Comparison of ENCODE assay signal across 21 cellular contexts in the genomic region with DNA sequence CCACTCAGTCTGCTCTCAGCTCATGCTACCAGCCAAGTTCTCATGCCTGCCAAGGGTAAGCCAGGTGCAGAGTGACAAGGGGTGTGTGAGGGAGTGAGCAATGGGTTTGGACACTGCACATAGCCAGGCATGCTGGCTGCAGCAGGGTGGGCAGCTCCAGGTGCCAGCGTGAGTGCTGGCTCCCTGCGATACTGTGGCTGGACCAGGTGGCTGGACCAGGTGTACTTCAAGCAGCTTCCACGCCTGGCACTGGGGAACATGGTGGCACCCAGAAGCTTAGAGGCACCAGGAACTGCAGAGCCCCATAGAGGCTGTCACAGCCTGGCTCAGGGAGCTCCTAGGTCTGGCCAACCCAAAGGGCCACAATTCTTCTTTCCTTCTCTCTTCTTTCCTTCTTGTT.
"Had no signal": no experiment of that assay in that cellular context is flagged by ENCODE, and none has a peak within 500 bp of the region (broad histone marks: within the 10 kb centered on the region; RNA-seq: fewer than 3 reads in every experiment).

No MANE protein-coding gene starts in this region.

- H3K36me3 ChIP-seq: SJCRH30 had no signal

- H3K4me2 ChIP-seq: KMS-11 had no signal

- H3K9ac ChIP-seq: KMS-11 had no signal

- H3K9me3 ChIP-seq: SJCRH30 had no signal

- H3K27me3 ChIP-seq: SJCRH30 had no signal

- ATAC-seq: K562, SK-N-SH treated with all-trans-retinoic acid at 6 μM for 48 hours had no signal

- H3K4me3 ChIP-seq: K562, SJCRH30 had no signal

- H3K27ac ChIP-seq: HL-60, KMS-11, RWPE1, SJCRH30 had no signal

- DNase-seq: Kasumi-1, MM.1S, NCI-H1092 treated with DMSO at 0.1 percent for 48 hours, NCI-H1436, NCI-H187, NCI-H2029, NCI-H2081 treated with DMSO at 0.1 percent for 48 hours, NCI-H2171, NCI-H226, NCI-H446, NCI-H510A, NCI-H524 treated with DMSO at 0.1 percent for 48 hours, NCI-H69, NCI-H774, SHP77 treated with DMSO at 0.1 percent for 48 hours, SJCRH30 had no signal

- H3K4me1 ChIP-seq: SJCRH30 had no signal
